12 cellular contexts compared by ENCODE assay signal in genomic region chr2:25618676-25619075, GRCh38. TPM values are rescaled to one million over a fixed set of nuclear protein-coding genes. Genes with fewer than 3 reads are reported as not detected.
A peak's percentile ranks its signal among the peaks of the same experiment; 100 is the strongest.
DNase-seq lines count a peak whose midpoint lies in the region; FAIRE-seq and TF ChIP-seq lines count a peak whose summit lies in the region.
"Had no signal": no experiment of that assay in that cellular context is flagged by ENCODE, and none has a peak within 500 bp of the region (broad histone marks: within the 10 kb centered on the region; RNA-seq: fewer than 3 reads in every experiment).

No MANE protein-coding gene starts in this region.

- H2BK12ac ChIP-seq in neuronal stem cell (ENCODE audit: low read length): no peak overlapping the region

- H4K8ac ChIP-seq in neuronal stem cell (ENCODE audit: low read depth, low read length): no peak overlapping the region

- no peak overlapping the region for H4K91ac ChIP-seq in neuronal stem cell (ENCODE audit: low read depth, low read length, poor library complexity)

- H2BK5ac ChIP-seq in neuronal stem cell (ENCODE audit: low read length): no peak overlapping the region

- H3K4me1 ChIP-seq in uterus (peaks cover 4 to 12% of the 10 kb centered on the region in 2 donors), neuronal stem cell (ENCODE audit: control insufficient read depth in 2 of 2, insufficient read depth in 1 of 2, low read depth in 1 of 2, low read length in 2 of 2) (peaks cover 0 to 2% of the 10 kb centered on the region in 2 donors)
- H3K4me1 ChIP-seq: BLaER1 had no signal

- H3K18ac ChIP-seq in neuronal stem cell (ENCODE audit: low read length): no peak overlapping the region

- no peak overlapping the region for H3K14ac ChIP-seq in neuronal stem cell (ENCODE audit: low read length)

- H3K79me1 ChIP-seq in neuronal stem cell (ENCODE audit: low read depth, low read length): no peaks in the 10 kb centered on the region

- no peak overlapping the region for H3K4ac ChIP-seq in neuronal stem cell (ENCODE audit: low read length)

- intact Hi-C loops in uterus (cut with DNase I; ENCODE audit: low total_unique reads): no loop called here

- H3K9ac ChIP-seq in neuronal stem cell (ENCODE audit: low read depth, low read length, poor library complexity): no peak overlapping the region
- H3K9ac ChIP-seq: BLaER1 had no signal

- FAIRE-seq in islet of Langerhans (lab: Jason Lieb, UNC): peak; percentile 100
- FAIRE-seq: H1 had no signal

- H3K4me2 ChIP-seq in neuronal stem cell (ENCODE audit: insufficient read depth, low read length, poor library complexity, severe bottlenecking): no peak overlapping the region
- H3K4me2 ChIP-seq: BLaER1 had no signal

- H3K27ac ChIP-seq in uterus: peak overlapping the region; percentile 46 to 67
- no peak overlapping the region for H3K27ac ChIP-seq in neuronal stem cell (replicated peaks; ENCODE audit: low read length)
- H3K27ac ChIP-seq: BLaER1, cardiac muscle cell had no signal

- no peaks in the 10 kb centered on the region for H3K9me3 ChIP-seq in uterus
- H3K9me3 ChIP-seq in neuronal stem cell (replicated peaks in 1 of 2; ENCODE audit: control insufficient read depth in 2 of 2, insufficient read depth in 1 of 2, low read depth in 1 of 2, low read length in 2 of 2): peaks cover 0 to 3% of the 10 kb centered on the region in 2 donors
- H3K9me3 ChIP-seq: BLaER1 had no signal

- no peaks in the 10 kb centered on the region for H3K36me3 ChIP-seq in uterus
- peaks cover 0 to 9% of the 10 kb centered on the region in 2 donors for H3K36me3 ChIP-seq in neuronal stem cell (replicated peaks in 1 of 2; ENCODE audit: control insufficient read depth in 2 of 2, insufficient read depth in 2 of 2, low read length in 2 of 2)
- H3K36me3 ChIP-seq: cardiac muscle cell had no signal

- H3K4me3 ChIP-seq in uterus: no peak overlapping the region
- H3K4me3 ChIP-seq in neuronal stem cell (ENCODE audit: low read length in 2 of 2): no peak overlapping the region
- H3K4me3 ChIP-seq: BLaER1, cardiac muscle cell had no signal

- WGBS in neuronal stem cell (ENCODE audit: extremely low coverage in 2 of 2, insufficient read length in 2 of 2, insufficient replicate concordance in 1 of 2), 2 donors: no CpG with 5 or more reads among the region's 2 CpGs

- H2BK120ac ChIP-seq in neuronal stem cell (ENCODE audit: low read depth, low read length): no peak overlapping the region

- no peak overlapping the region for H3K23ac ChIP-seq in neuronal stem cell (ENCODE audit: low read depth, low read length, poor library complexity)

- H2AK5ac ChIP-seq in neuronal stem cell (ENCODE audit: low read depth, low read length): no peak overlapping the region

- no peak for TF ChIP-seq POLR2A in uterus (IDR thresholded peaks at IDR 0.05)

- no peak overlapping the region for H2AFZ ChIP-seq in neuronal stem cell (ENCODE audit: low read length)

- H2BK15ac ChIP-seq in neuronal stem cell (ENCODE audit: low read length): no peak overlapping the region

- DNase-seq in NCI-H2171 treated with DMSO at 0.1 percent for 48 hours (lab: John Stamatoyannopoulos, UW): peak; percentile 83
- no peak for DNase-seq in NCI-H2171 (lab: John Stamatoyannopoulos, UW)
- peak; percentile 24 for DNase-seq in SK-MEL-5 (ENCODE audit: low read depth, low spot score)
- DNase-seq in uterus: no peak
- no peak for DNase-seq in neuronal stem cell (ENCODE audit: low spot score)
- DNase-seq in MV-4-11 (lab: John Stamatoyannopoulos, UW): no peak
- DNase-seq in stimulated activated naive CD4-positive, alpha-beta T cell (lab: John Stamatoyannopoulos, UW): no peak
- DNase-seq: RPMI8226 had no signal

- H3K27me3 ChIP-seq in uterus (no peaks in the 10 kb centered on the region), neuronal stem cell (ENCODE audit: control insufficient read depth in 3 of 3, insufficient read depth in 3 of 3, low read depth in 1 of 3, low read length in 3 of 3) (no peaks in the 10 kb centered on the region)
- H3K27me3 ChIP-seq: BLaER1, cardiac muscle cell had no signal

- in situ Hi-C loops in SK-MEL-5 (cut with HindIII; ENCODE audit: low pct_unique_long_range_greater_than_20kb, low sequenced_read_pairs): no loop called here

- TF ChIP-seq CTCF in uterus (IDR thresholded peaks at IDR 0.05): no peak

RNA-seq across cellular contexts. Expression of gene DTNB, which starts 54.7 kb away (rescaled TPM):
- 18.0 and 19.9 TPM in 2 replicates for total RNA-seq in SK-MEL-5 (2014; rRNA removed; shearing (Covaris generic))
- polyA plus RNA-seq in SK-MEL-5 (2015; cell fraction: cytosol; rRNA removed): 26.4 and 33.3 TPM in 2 replicates
- polyA plus RNA-seq in SK-MEL-5 (2015; cell fraction: nucleus; rRNA removed): 29.3 and 39.4 TPM in 2 replicates
- total RNA-seq in uterus: 10 to 100 TPM; 12.4 to 28.8 (median 14.9) TPM
- polyA plus RNA-seq in neuronal stem cell (2013, experiment 1 of 2): 34.6 TPM
- 31.1 TPM for polyA plus RNA-seq in neuronal stem cell (2013, experiment 2 of 2)

Comparison
In these comparisons a context has a peak if more than half of its experiments do, and no peak if none do; other contexts are left out.
1. DNase-seq: peak in NCI-H2171 treated with DMSO at 0.1 percent for 48 hours (single experiment) and SK-MEL-5 (single experiment); none in NCI-H2171 (single experiment), uterus (0 of 2), neuronal stem cell (single experiment), MV-4-11 (single experiment) and stimulated activated naive CD4-positive, alpha-beta T cell (0 of 6).